In genomic region chr17:17496189-17497064, GRCh38 we compare ENCODE assay signal across 8 cellular contexts. TPM values are rescaled to one million over a fixed set of nuclear protein-coding genes. Genes with fewer than 3 reads are reported as not detected.
A peak's percentile ranks its signal among the peaks of the same experiment; 100 is the strongest.
DNase-seq lines count a peak whose midpoint lies in the region; ATAC-seq, FAIRE-seq and TF ChIP-seq lines count a peak whose summit lies in the region.

A gene with protein sequence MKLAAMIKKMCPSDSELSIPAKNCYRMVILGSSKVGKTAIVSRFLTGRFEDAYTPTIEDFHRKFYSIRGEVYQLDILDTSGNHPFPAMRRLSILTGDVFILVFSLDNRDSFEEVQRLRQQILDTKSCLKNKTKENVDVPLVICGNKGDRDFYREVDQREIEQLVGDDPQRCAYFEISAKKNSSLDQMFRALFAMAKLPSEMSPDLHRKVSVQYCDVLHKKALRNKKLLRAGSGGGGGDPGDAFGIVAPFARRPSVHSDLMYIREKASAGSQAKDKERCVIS (minus strand): TSS chr17:17496395. CDS start chr17:17496181, 214 bp downstream.

- H3K4me3 ChIP-seq in HEK293 (ENCODE audit: low read depth, low read length) (peak within 1 kb of the TSS; percentile 64), GM12878 (peak within 1 kb of the TSS; percentile 59), iPS-11a (ENCODE audit: low read depth, low read length) (peak within 1 kb of the TSS; percentile 58), gastrocnemius medialis (peak within 1 kb of the TSS; percentile 80 to 93 (median 90))

- BruUV-seq in GM12878 (replicated peaks; lab: Mats Ljungman, UMichigan), result no TSS peak

- POLR2A ChIA-PET in HEK293 (lab: Yijun Ruan, JAX) (interaction anchor here (0.5 to 2.6 kb wide), 59 partner anchors 9 to 581 kb away, joined by 3 to 25 read pairs (median 4); partner anchors contain the start of genes MED9 and PEMT), GM12878 (lab: Charles Lee) (no interaction called here)

- peak within 1 kb of the TSS; percentile 83 for H3K4me2 ChIP-seq in GM12878 (ENCODE audit: control insufficient read depth, insufficient read depth)

- no peaks in the 10 kb centered on the region for H3K9me3 ChIP-seq in HEK293 (ENCODE audit: control insufficient read depth, insufficient read depth, low read depth, low read length)
- H3K9me3 ChIP-seq in GM12878 (replicated peaks; ENCODE audit: control insufficient read depth, insufficient read depth, low read length), result no peaks in the 10 kb centered on the region
- H3K9me3 ChIP-seq in gastrocnemius medialis, result no peaks in the 10 kb centered on the region

- TF ChIP-seq EP300 in GM12878 (IDR thresholded peaks at IDR 0.05; ENCODE audit: borderline replicate concordance in 1 of 2, control insufficient read depth in 1 of 2, low read depth in 2 of 2, low read length in 2 of 2), result no peak

- SMC1A ChIA-PET in GM12878 (lab: Charles Lee; ENCODE audit: uncharacterized antibody, unreplicated experiment), result interaction anchor here (0.7 to 2.6 kb wide), 4 partner anchors 117 to 297 kb away, joined by 3 to 24 read pairs (median 4); no protein-coding TSS in a partner anchor

- H3K36me3 ChIP-seq in HEK293 (ENCODE audit: control insufficient read depth in 2 of 2, insufficient read depth in 1 of 2, low read length in 2 of 2) (peaks cover 0 to 31% of the 10 kb centered on the region in 2 experiments; a peak in 1 of 3 replicates), GM12878 (ENCODE audit: control insufficient read depth in 2 of 2, insufficient read depth in 2 of 2, low read length in 1 of 2) (peaks cover 0 to 4% of the 10 kb centered on the region in 2 experiments; a peak in 1 of 4 replicates), gastrocnemius medialis (peaks cover 0 to 5% of the 10 kb centered on the region in 2 donors)

- H3K27ac ChIP-seq in HEK293 (ENCODE audit: extremely low read depth, low read depth, low read length) (peak within 1 kb of the TSS; percentile 64), GM12878 (ENCODE audit: control insufficient read depth, insufficient read depth) (no peak within 1 kb of the TSS), gastrocnemius medialis (peak within 1 kb of the TSS; percentile 82 to 97 (median 94))

- peak; percentile 93 for DNase-seq in ELF-1 (ENCODE audit: low read depth, low spot score)
- DNase-seq in NCI-H1092 treated with DMSO at 0.1 percent for 48 hours (lab: John Stamatoyannopoulos, UW), result peak; percentile 78
- peak; percentile 94 for DNase-seq in T1000 (lab: John Stamatoyannopoulos, UW)
- DNase-seq in GM12878 (ENCODE audit: low read depth, low spot score), result no peak
- peak; percentile 88 to 90 for DNase-seq in gastrocnemius medialis

- H2AFZ ChIP-seq in GM12878 (ENCODE audit: control insufficient read depth, low read depth, low read length), result peak within 1 kb of the TSS; percentile 39

- 0 out of 2 replicates have a peak, but pooled peaks have one; percentile 25 for TF ChIP-seq CTCF in HEK293 (tag by site-specific recombination; IDR thresholded peaks at IDR 0.05)
- peak; percentile 74 to 86 (median 79); a peak in 5 of 6 replicates for TF ChIP-seq CTCF in GM12878 (IDR thresholded peaks at IDR 0.05 in 2 of 3, conservative IDR thresholded peaks at IDR 0.05 in 1 of 3; ENCODE audit: control insufficient read depth in 2 of 3, extremely low read depth in 1 of 3, insufficient read depth in 1 of 3, low read depth in 3 of 3, low read length in 3 of 3)
- TF ChIP-seq CTCF in gastrocnemius medialis (IDR thresholded peaks at IDR 0.05 in 4 of 5, conservative IDR thresholded peaks at IDR 0.05 in 1 of 5), result peak; percentile 80 to 99 (median 98)

- CTCF ChIA-PET in HEK293 (lab: Yijun Ruan, JAX), result interaction anchor here (0.5 to 5.3 kb wide), 53 partner anchors 8 to 669 kb away, joined by 3 to 86 read pairs (median 4); partner anchors contain the start of gene PEMT
- CTCF ChIA-PET in GM12878 (lab: Yijun Ruan, JAX), result interaction anchor here (0.6 to 3.9 kb wide), 21 partner anchors 11 to 675 kb away, joined by 3 to 64 read pairs (median 4); partner anchors contain the start of gene PEMT

- in situ Hi-C loops in GM12878 (cut with MboI) (loop anchor here (5.0 kb wide), 2 partner anchors 139 to 146 kb away; no protein-coding TSS in a partner anchor), gastrocnemius medialis (cut with MboI; ENCODE audit: low sequenced_read_pairs in 4 of 4) (loop anchor here (5.0 to 10.0 kb wide), 2 partner anchors 76 to 142 kb away; no protein-coding TSS in a partner anchor)

- FAIRE-seq in GM12878 (lab: Jason Lieb, UNC), result no peak

- H3K27me3 ChIP-seq in GM12878 (replicated peaks in 1 of 2; ENCODE audit: control insufficient read depth in 2 of 2, insufficient read depth in 2 of 2, low read length in 1 of 2) (peaks cover 2 to 10% of the 10 kb centered on the region in 2 experiments; a peak in 3 of 4 replicates), gastrocnemius medialis (no peaks in the 10 kb centered on the region)

- H3K4me1 ChIP-seq in HEK293 (ENCODE audit: control insufficient read depth, insufficient read depth, low read length) (no peaks in the 10 kb centered on the region), GM12878 (ENCODE audit: control insufficient read depth, insufficient read depth, low read length) (peaks cover 4% of the 10 kb centered on the region; the same call in 1 of the 2 replicates), gastrocnemius medialis (peaks cover 10 to 26% of the 10 kb centered on the region in 2 donors)

- TF ChIP-seq POLR2A in GM12878 (IDR thresholded peaks at IDR 0.05; ENCODE audit: low read depth, low read length) (peak; percentile 57; the same call in 1 of the 2 replicates), gastrocnemius medialis (IDR thresholded peaks at IDR 0.05) (peak; percentile 100)

- ATAC-seq in GM12878 (peak; percentile 95), gastrocnemius medialis (peak; percentile 69 to 78), GM18870 (IDR thresholded peaks at IDR 0.05; ENCODE audit: unreplicated experiment) (no peak)

- 0 out of 2 replicates have a peak, but pooled peaks cover 3% of the 10 kb centered on the region for H4K20me1 ChIP-seq in GM12878 (ENCODE audit: control insufficient read depth, insufficient read depth)

- H3K9ac ChIP-seq in GM12878 (ENCODE audit: control insufficient read depth, insufficient read depth, low read length), result no peak within 1 kb of the TSS

- peak; percentile 72 for TF ChIP-seq RAD21 in GM12878 (IDR thresholded peaks at IDR 0.05; ENCODE audit: insufficient read depth, low read depth, low read length)

- WGBS in GM12878 (ENCODE audit: insufficient coverage, insufficient replicate concordance, low lambda C conversion rate, missing lambda C conversion rate), result 1% methylated on average over 73 of the region's 93 CpGs

- no peaks in the 10 kb centered on the region for H3K79me2 ChIP-seq in GM12878 (ENCODE audit: control insufficient read depth, insufficient read depth, low read length)

- RAD21 ChIA-PET in GM12878 (lab: Charles Lee; ENCODE audit: unreplicated experiment), result interaction anchor here (0.9 to 2.7 kb wide), 4 partner anchors 117 to 539 kb away, joined by 3 to 28 read pairs (median 6); no protein-coding TSS in a partner anchor

- intact Hi-C loops in GM12878 (cut with micrococcal nuclease; ENCODE audit: unreplicated experiment) (loop anchor here (1.0 to 5.0 kb wide), 3 partner anchors 71 to 145 kb away; no protein-coding TSS in a partner anchor), gastrocnemius medialis (cut with DNase I; ENCODE audit: low total_unique reads) (loop anchor here (1.0 to 10.0 kb wide), 5 partner anchors 30 to 452 kb away; partner anchors contain the start of gene MPRIP)

TF ChIP-seq in HEK293, 187 proteins besides CTCF, POLR2A, EP300 and RAD21 (continues in another document):
- no peak for TF ChIP-seq ZNF266 (tag by site-specific recombination; IDR thresholded peaks at IDR 0.05; ENCODE audit: low read depth)

TF ChIP-seq in GM12878, 131 proteins besides CTCF, POLR2A, EP300 and RAD21 (continues in another document):
- 0 out of 4 replicates have a peak, but pooled peaks of 1 of the 2 experiments have one; percentile 18 for TF ChIP-seq BHLHE40 (IDR thresholded peaks at IDR 0.05; ENCODE audit: borderline replicate concordance in 1 of 2, low read depth in 2 of 2, low read length in 1 of 2)
- no peak for TF ChIP-seq KDM1A (IDR thresholded peaks at IDR 0.05; ENCODE audit: borderline replicate concordance)
- TF ChIP-seq STAT1 (conservative IDR thresholded peaks at IDR 0.05), result 0 out of 2 replicates have a peak, but pooled peaks have one; percentile 48
- peak; percentile 47; the same call in 1 of the 2 replicates for TF ChIP-seq RB1 (IDR thresholded peaks at IDR 0.05; ENCODE audit: borderline replicate concordance)

RNA-seq across cellular contexts. Expression of the gene that starts here (rescaled TPM):
- 0.46 and 0.56 TPM in 2 replicates for total RNA-seq in GM12878 (2013; cell fraction: nucleolus; rRNA removed)
- total RNA-seq in GM12878 (2014; rRNA removed), result 0.16 TPM in 1 of 2 replicates, not detected in the other
- not detected in 2 replicates for total RNA-seq in GM12878 (2014; rRNA removed; fragmentation: Illumina TruSeq; extraction: Trizol)
- not detected in 2 replicates for total RNA-seq in GM12878 (2021)
- not detected for polyA plus RNA-seq in GM12878 (2011; ENCODE audit: low read depth)
- not detected in 2 replicates for polyA plus RNA-seq in GM12878 (2011; rRNA removed)
- polyA plus RNA-seq in GM12878 (2011; cell fraction: cytosol; rRNA removed), result not detected in 2 replicates
- polyA plus RNA-seq in GM12878 (2011; cell fraction: nucleus; rRNA removed), result 0.13 TPM in 1 of 2 replicates, not detected in the other
- polyA plus RNA-seq in GM12878 (2012), result 0.15 and 0.28 TPM in 2 replicates
- not detected in 2 replicates for polyA plus RNA-seq in GM12878 (2014; fragmentation: Illumina TruSeq; extraction: Trizol)
- not detected for polyA plus RNA-seq in GM12878 (2014; fragmentation: Nextera tagmentation; extraction: Ambion mirVana)
- polyA plus RNA-seq in GM12878 (2014; rRNA removed), result not detected in 2 replicates
- under 1 TPM; 0.14 to 0.33 TPM for polyA plus RNA-seq in GM12878 (2016; fragmentation: Nextera tagmentation; extraction: Ambion mirVana)
- polyA minus RNA-seq in GM12878 (2011; rRNA and poly(A)+ RNA removed), result not detected in 2 replicates
- not detected in 2 replicates for polyA minus RNA-seq in GM12878 (2011; cell fraction: cytosol; rRNA and poly(A)+ RNA removed)
- polyA minus RNA-seq in GM12878 (2011; cell fraction: nucleus; rRNA and poly(A)+ RNA removed), result 0.24 and 0.29 TPM in 2 replicates
- total RNA-seq in gastrocnemius medialis, result 100 to 1,000 TPM in 2 of 4 donors, 10 to 100 TPM in 2; 61.3 to 264 (median 102) TPM

Comparison
In these comparisons a context has a peak if more than half of its experiments do, and no peak if none do; other contexts are left out.
1. RNA of the gene that starts here (total RNA-seq): 61.3 to 264 TPM in gastrocnemius medialis; 0.16 to 0.56 TPM in GM12878; every median in the first group is over 10 times any median in the second.
2. Peak in ATAC-seq, H3K4me3 ChIP-seq and H3K4me2 ChIP-seq in GM12878; RNA of the gene not detected or under 1 TPM.
3. CTCF ChIP-seq: peak in every context shown above with its lines; median percentile 98 in gastrocnemius medialis; 79 in GM12878; 25 in HEK293.
4. Peak in every context shown above with its lines, with median percentiles within 50 percentile points of each other: H3K4me3 ChIP-seq.